8 cellular contexts compared by ENCODE assay signal in the genomic region with DNA sequence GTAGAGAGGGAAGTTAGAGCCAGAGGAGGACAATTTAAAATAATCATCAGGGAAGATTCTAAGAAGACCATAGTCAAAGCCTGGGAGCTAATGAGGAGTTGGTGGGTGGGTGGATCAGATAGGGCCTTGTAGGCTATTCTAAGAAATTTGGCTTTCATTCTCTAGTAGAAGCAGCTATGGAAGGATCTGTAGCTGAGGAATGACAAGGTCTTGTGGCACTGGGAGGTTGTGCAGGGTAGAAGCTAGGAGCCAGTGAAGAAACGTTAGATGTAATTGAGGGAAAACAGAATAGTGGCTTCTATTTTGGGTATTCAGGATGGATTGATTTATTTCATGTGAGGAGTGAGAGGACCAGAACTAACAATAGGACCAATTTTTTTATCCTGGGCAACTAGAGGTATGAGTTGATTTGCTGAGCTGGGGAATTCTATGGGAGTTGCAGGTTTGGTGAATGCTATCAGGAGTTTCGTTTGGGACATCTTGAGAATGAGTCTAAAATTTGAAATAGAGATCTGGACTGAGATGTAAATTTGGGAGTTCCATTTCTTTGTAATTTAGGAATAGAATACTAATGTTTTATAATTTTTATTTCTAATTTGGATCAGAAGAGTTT.
"Had no signal": no experiment of that assay in that cellular context is flagged by ENCODE, and none has a peak within 500 bp of the region (broad histone marks: within the 10 kb centered on the region; RNA-seq: fewer than 3 reads in every experiment).

No MANE protein-coding gene starts in this region.

- H3K27ac ChIP-seq: HL-60, KMS-11 had no signal

- ATAC-seq: GM23338, HepG2 had no signal

- H3K9me3 Mint-ChIP-seq: GM23338, H9 had no signal

- H3K9ac ChIP-seq: KMS-11 had no signal

- H3K4me3 ChIP-seq: GM23338 had no signal

- DNase-seq: H9, HCEC 1CT, IMR-90, KBM-7 had no signal

- H3K4me2 ChIP-seq: GM23338, KMS-11 had no signal

- H3K4me3 Mint-ChIP-seq: GM23338, H9 had no signal

- H3K27ac Mint-ChIP-seq: GM23338 had no signal

- H2AFZ ChIP-seq: GM23338 had no signal
